Comparison of ENCODE assay signal across 13 cellular contexts in the genomic region with DNA sequence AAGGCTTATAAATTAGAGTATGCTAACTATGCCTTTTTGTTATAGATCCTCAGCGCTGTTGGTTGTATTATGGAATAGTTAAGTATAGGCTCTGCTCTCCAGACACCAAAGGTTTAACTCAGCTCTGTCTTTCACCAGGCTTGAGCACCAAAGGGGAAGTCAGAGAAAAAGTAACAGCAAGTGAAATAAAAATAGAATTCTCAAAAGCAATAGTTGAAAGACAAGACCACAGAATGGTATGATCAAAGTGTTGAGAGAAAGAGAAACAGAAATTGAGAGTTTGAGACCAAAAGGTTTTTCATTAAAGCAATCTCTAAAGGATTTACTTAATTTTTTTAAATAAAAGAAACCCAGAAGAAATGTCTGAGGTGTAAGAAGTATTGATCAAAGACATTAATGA.
DNase-seq lines count a peak whose midpoint lies in the region; ATAC-seq and TF ChIP-seq lines count a peak whose summit lies in the region.
"Had no signal": no experiment of that assay in that cellular context is flagged by ENCODE, and none has a peak within 500 bp of the region (broad histone marks: within the 10 kb centered on the region; RNA-seq: fewer than 3 reads in every experiment).

No MANE protein-coding gene starts in this region.

- TF ChIP-seq POLR2A in transverse colon (IDR thresholded peaks at IDR 0.05) (no peak), suprapubic skin (IDR thresholded peaks at IDR 0.05) (no peak)

- no peaks in the 10 kb centered on the region for H3K27me3 ChIP-seq in transverse colon
- H3K27me3 ChIP-seq in suprapubic skin = no peaks in the 10 kb centered on the region

- H3K9me3 ChIP-seq in transverse colon (no peaks in the 10 kb centered on the region), suprapubic skin (peaks cover 2% of the 10 kb centered on the region)

- H3K4me3 ChIP-seq in transverse colon (no peak overlapping the region), suprapubic skin (no peak overlapping the region)

- TF ChIP-seq CTCF in transverse colon (IDR thresholded peaks at IDR 0.05) (no peak), suprapubic skin (IDR thresholded peaks at IDR 0.05) (no peak)

- WGBS in transverse colon (ENCODE audit: low coverage in 1 of 2), 2 donors = 90 to 94% methylated on average over 1 of the region's 1 CpG
- WGBS in suprapubic skin = 92% methylated on average over 1 of the region's 1 CpG

- no peak for TF ChIP-seq EP300 in transverse colon (IDR thresholded peaks at IDR 0.05; ENCODE audit: low read depth)
- no peak for TF ChIP-seq EP300 in suprapubic skin (IDR thresholded peaks at IDR 0.05)

- H3K36me3 ChIP-seq in transverse colon (no peaks in the 10 kb centered on the region), suprapubic skin (no peaks in the 10 kb centered on the region)

- intact Hi-C loops in transverse colon (cut with DNase I; ENCODE audit: low total_unique reads) = no loop called here
- intact Hi-C loops in Right ventricle myocardium inferior (cut with DNase I) = no loop called here

- H3K4me1 ChIP-seq in transverse colon (no peaks in the 10 kb centered on the region), suprapubic skin (no peaks in the 10 kb centered on the region)

- in situ Hi-C loops in transverse colon (cut with MboI; ENCODE audit: low pct_ligation_motif_present in 1 of 4, low pct_unique_long_range_greater_than_20kb in 1 of 4, low sequenced_read_pairs in 3 of 4) = no loop called here

- ATAC-seq in GM18498 (IDR thresholded peaks at IDR 0.05; ENCODE audit: unreplicated experiment) (peak; percentile 91), GM19452 (IDR thresholded peaks at IDR 0.05; ENCODE audit: unreplicated experiment) (peak; percentile 92), HG02884 (IDR thresholded peaks at IDR 0.05; ENCODE audit: unreplicated experiment) (peak; percentile 94), HG03520 (IDR thresholded peaks at IDR 0.05; ENCODE audit: unreplicated experiment) (peak; percentile 91), Right ventricle myocardium inferior (no peak)

- no peak overlapping the region for H3K27ac ChIP-seq in transverse colon
- no peak overlapping the region for H3K27ac ChIP-seq in suprapubic skin

- DNase-seq in transverse colon (no peak), Right ventricle myocardium inferior (ENCODE audit: missing footprints) (no peak), suprapubic skin (ENCODE audit: low spot score in 2 of 2) (no peak), HT-29 (ENCODE audit: low spot score) (no peak)
- DNase-seq: activated CD4-positive, alpha-beta T cell treated with anti-CD3 and anti-CD28 coated beads, Interleukin-2, amount 50 U/mL, for 4 hours; activated naive CD4-positive, alpha-beta T cell treated with Interleukin-2 at 50 U/mL for 16 hours; EL; NCI-H2029; stimulated activated CD4-positive, alpha-beta T cell treated with anti-CD3 and anti-CD28 coated beads, Interleukin-12 subunit alpha, Interleukin-12 subunit beta, amount 100 ng/mL, for 4 hours had no signal
